In the genomic region with DNA sequence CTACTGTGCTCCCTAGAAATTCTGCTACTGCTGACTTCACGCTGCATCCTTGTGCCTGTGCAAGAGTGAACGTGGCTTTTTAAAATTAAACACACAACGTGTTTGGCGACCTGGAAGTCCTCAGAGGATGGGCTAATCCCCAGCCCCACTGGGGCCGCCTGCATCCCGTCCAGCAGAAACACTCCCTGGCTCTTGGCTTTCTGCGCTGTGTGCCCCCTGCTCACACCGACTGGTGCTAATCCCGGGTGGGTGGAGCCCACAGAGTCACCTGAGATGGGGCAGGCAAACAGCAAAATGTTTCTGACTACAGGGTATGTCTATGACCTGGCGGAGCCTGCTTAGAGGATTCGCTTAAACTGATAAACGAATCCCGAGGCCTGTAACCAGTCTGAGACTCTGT, we compare ENCODE assay signal across 29 cellular contexts. TPM values are rescaled to one million over a fixed set of nuclear protein-coding genes. Genes with fewer than 3 reads are reported as not detected.
"Had no signal": no experiment of that assay in that cellular context is flagged by ENCODE, and none has a peak within 500 bp of the region (broad histone marks: within the 10 kb centered on the region; RNA-seq: fewer than 3 reads in every experiment).

No MANE protein-coding gene starts in this region.

- H3K9me3 ChIP-seq: SK-N-SH, tibial artery had no signal

- H3K4me3 ChIP-seq: skin epidermis, tibial artery had no signal

- H3K27me3 ChIP-seq: tibial artery had no signal

- H3K9me2 ChIP-seq: SK-N-SH had no signal

- H3K27ac ChIP-seq: tibial artery, WERI-Rb-1 had no signal

- H3K4me2 ChIP-seq: SK-N-SH had no signal

- ATAC-seq: activated CD4-positive, CD25-positive, alpha-beta regulatory T cell treated with anti-CD3 and anti-CD28 coated beads, Interleukin-2, amount 50 U/mL, for 24 hours; activated naive CD8-positive, alpha-beta T cell treated with anti-CD3 and anti-CD28 coated beads, Interleukin-2, amount 50 U/mL, for 24 hours; esophagus mucosa; right cardiac atrium had no signal

- DNase-seq: activated CD4-positive, alpha-beta T cell treated with anti-CD3 and anti-CD28 coated beads for 48 hours; activated CD4-positive, alpha-beta T cell treated with anti-CD3 and anti-CD28 coated beads, Interleukin-2, amount 50 U/mL, for 48 hours; activated CD8-positive, alpha-beta memory T cell treated with anti-CD3 and anti-CD28 coated beads, Interleukin-2, amount 50 U/mL, for 48 hours; activated gamma-delta T cell; activated naive CD8-positive, alpha-beta T cell treated with anti-CD3 and anti-CD28 coated beads, Interleukin-2, amount 50 U/mL, for 24 hours; activated T-cell treated with anti-CD3 and anti-CD28 coated beads, Interleukin-2, amount 50 U/mL, for 24 hours; amygdala; central memory CD4-positive, alpha-beta T cell; foreskin melanocyte; glutamatergic neuron; naive B cell; occipital lobe; SK-N-SH; stimulated activated CD4-positive, alpha-beta T cell treated with anti-CD3 and anti-CD28 coated beads, Interleukin-12 subunit alpha, Interleukin-12 subunit beta, amount 100 ng/mL, for 4 hours; stimulated activated CD4-positive, alpha-beta T cell treated with anti-CD3 and anti-CD28 coated beads, Interleukin-4, amount 100 ng/mL, for 1 hour; SW 1271; T1000; tibial artery; WERI-Rb-1 had no signal

RNA-seq across cellular contexts. Expression of a gene that starts 58.8 kb away (rescaled TPM):
- total RNA-seq: activated CD8-positive, alpha-beta memory T cell treated with anti-CD3 and anti-CD28 coated beads for 36 hours; esophagus mucosa; lower leg skin; neural crest cell; occipital lobe; pulmonary artery endothelial cell; right cardiac atrium; ureter had no signal
- polyA plus RNA-seq: keratinocyte, right cardiac atrium, SK-N-SH had no signal
